ENCODE assay signal across 1 cellular context in the genomic region with DNA sequence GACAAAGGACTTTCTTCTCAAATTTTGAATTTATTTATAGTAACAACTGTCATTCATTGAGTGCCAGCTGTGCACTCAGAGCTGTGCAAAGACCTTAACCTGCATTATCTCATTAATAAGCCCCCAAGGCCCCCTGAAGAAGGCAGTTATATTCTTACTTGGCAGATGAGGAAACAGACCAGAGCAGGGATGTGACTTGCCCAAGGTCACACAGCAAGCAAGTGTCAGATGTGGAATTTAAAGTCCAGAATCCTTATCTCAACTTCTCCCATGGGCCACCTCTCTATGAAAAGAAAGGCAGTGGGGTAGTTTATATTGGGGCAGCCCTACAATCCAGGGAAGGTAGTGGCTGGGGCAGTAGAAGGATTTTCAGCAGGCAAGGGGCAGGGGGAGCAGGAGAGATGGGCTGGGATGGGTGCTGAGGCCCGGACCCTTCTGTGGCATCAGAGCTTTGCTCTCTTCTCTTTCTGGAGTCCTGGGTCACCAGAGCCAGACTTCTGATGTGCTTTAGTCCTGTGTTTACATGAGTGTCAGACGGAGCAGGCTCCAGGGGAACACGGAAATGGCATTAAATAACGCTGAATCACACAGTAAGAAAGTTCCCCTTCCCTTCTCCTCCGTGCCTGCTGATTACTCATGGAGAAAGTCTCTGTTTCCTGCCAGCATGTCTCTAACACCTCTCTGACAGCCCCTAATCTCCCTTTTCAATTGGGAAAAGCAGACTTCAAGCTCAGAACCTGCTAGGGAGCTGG.
TF ChIP-seq lines count a peak whose summit lies in the region.

No MANE protein-coding gene starts in this region.

TF ChIP-seq in K562, 482 proteins besides CTCF, POLR2A, EP300 and RAD21 (continued from another document):
- TF ChIP-seq, protein P1, sequence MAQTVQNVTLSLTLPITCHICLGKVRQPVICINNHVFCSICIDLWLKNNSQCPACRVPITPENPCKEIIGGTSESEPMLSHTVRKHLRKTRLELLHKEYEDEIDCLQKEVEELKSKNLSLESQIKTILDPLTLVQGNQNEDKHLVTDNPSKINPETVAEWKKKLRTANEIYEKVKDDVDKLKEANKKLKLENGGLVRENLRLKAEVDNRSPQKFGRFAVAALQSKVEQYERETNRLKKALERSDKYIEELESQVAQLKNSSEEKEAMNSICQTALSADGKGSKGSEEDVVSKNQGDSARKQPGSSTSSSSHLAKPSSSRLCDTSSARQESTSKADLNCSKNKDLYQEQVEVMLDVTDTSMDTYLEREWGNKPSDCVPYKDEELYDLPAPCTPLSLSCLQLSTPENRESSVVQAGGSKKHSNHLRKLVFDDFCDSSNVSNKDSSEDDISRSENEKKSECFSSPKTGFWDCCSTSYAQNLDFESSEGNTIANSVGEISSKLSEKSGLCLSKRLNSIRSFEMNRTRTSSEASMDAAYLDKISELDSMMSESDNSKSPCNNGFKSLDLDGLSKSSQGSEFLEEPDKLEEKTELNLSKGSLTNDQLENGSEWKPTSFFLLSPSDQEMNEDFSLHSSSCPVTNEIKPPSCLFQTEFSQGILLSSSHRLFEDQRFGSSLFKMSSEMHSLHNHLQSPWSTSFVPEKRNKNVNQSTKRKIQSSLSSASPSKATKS (CRISPR knock-in tag; IDR thresholded peaks at IDR 0.05), result no peak
- TF ChIP-seq ZNF41 (CRISPR knock-in tag; conservative IDR thresholded peaks at IDR 0.05), result no peak
- TF ChIP-seq PHB2 (IDR thresholded peaks at IDR 0.05; ENCODE audit: low read depth), result no peak
- TF ChIP-seq, protein P2, sequence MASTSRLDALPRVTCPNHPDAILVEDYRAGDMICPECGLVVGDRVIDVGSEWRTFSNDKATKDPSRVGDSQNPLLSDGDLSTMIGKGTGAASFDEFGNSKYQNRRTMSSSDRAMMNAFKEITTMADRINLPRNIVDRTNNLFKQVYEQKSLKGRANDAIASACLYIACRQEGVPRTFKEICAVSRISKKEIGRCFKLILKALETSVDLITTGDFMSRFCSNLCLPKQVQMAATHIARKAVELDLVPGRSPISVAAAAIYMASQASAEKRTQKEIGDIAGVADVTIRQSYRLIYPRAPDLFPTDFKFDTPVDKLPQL (IDR thresholded peaks at IDR 0.05; ENCODE audit: extremely low read depth, insufficient read length), result no peak
- TF ChIP-seq ESRRA (IDR thresholded peaks at IDR 0.05; ENCODE audit: borderline replicate concordance, low read depth), result no peak
- peak; percentile 73 for TF ChIP-seq MEIS2 (IDR thresholded peaks at IDR 0.05; ENCODE audit: partially characterized antibody)
- no peak for TF ChIP-seq SPI1 (IDR thresholded peaks at IDR 0.05; ENCODE audit: borderline replicate concordance, low read depth, low read length)
- no peak for TF ChIP-seq ZNF224 (CRISPR knock-in tag; IDR thresholded peaks at IDR 0.05)
- no peak for TF ChIP-seq JUND (IDR thresholded peaks at IDR 0.05; ENCODE audit: borderline replicate concordance, low read depth, low read length)
- no peak for TF ChIP-seq JUND (tag; IDR thresholded peaks at IDR 0.05; ENCODE audit: borderline replicate concordance, low read depth, low read length)
- no peak for TF ChIP-seq CBX1 (IDR thresholded peaks at IDR 0.05; ENCODE audit: low read depth)
- TF ChIP-seq, protein P3, sequence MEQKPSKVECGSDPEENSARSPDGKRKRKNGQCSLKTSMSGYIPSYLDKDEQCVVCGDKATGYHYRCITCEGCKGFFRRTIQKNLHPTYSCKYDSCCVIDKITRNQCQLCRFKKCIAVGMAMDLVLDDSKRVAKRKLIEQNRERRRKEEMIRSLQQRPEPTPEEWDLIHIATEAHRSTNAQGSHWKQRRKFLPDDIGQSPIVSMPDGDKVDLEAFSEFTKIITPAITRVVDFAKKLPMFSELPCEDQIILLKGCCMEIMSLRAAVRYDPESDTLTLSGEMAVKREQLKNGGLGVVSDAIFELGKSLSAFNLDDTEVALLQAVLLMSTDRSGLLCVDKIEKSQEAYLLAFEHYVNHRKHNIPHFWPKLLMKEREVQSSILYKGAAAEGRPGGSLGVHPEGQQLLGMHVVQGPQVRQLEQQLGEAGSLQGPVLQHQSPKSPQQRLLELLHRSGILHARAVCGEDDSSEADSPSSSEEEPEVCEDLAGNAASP (IDR thresholded peaks at IDR 0.05), result no peak
- TF ChIP-seq ZFPM2 (CRISPR knock-in tag; IDR thresholded peaks at IDR 0.05), result no peak
- TF ChIP-seq NFIX (CRISPR knock-in tag; IDR thresholded peaks at IDR 0.05; ENCODE audit: low read depth), result no peak
- TF ChIP-seq, protein P4, sequence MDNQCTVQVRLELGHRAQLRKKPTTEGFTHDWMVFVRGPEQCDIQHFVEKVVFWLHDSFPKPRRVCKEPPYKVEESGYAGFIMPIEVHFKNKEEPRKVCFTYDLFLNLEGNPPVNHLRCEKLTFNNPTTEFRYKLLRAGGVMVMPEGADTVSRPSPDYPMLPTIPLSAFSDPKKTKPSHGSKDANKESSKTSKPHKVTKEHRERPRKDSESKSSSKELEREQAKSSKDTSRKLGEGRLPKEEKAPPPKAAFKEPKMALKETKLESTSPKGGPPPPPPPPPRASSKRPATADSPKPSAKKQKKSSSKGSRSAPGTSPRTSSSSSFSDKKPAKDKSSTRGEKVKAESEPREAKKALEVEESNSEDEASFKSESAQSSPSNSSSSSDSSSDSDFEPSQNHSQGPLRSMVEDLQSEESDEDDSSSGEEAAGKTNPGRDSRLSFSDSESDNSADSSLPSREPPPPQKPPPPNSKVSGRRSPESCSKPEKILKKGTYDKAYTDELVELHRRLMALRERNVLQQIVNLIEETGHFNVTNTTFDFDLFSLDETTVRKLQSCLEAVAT (IDR thresholded peaks at IDR 0.05), result no peak
- TF ChIP-seq, protein P5, sequence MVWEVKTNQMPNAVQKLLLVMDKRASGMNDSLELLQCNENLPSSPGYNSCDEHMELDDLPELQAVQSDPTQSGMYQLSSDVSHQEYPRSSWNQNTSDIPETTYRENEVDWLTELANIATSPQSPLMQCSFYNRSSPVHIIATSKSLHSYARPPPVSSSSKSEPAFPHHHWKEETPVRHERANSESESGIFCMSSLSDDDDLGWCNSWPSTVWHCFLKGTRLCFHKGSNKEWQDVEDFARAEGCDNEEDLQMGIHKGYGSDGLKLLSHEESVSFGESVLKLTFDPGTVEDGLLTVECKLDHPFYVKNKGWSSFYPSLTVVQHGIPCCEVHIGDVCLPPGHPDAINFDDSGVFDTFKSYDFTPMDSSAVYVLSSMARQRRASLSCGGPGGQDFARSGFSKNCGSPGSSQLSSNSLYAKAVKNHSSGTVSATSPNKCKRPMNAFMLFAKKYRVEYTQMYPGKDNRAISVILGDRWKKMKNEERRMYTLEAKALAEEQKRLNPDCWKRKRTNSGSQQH (CRISPR knock-in tag; IDR thresholded peaks at IDR 0.05), result no peak
- TF ChIP-seq ZZZ3 (IDR thresholded peaks at IDR 0.05), result no peak
- 0 out of 2 replicates have a peak, but pooled peaks have one; percentile 17 for TF ChIP-seq ZNF316 (IDR thresholded peaks at IDR 0.05)
- TF ChIP-seq, protein P6, sequence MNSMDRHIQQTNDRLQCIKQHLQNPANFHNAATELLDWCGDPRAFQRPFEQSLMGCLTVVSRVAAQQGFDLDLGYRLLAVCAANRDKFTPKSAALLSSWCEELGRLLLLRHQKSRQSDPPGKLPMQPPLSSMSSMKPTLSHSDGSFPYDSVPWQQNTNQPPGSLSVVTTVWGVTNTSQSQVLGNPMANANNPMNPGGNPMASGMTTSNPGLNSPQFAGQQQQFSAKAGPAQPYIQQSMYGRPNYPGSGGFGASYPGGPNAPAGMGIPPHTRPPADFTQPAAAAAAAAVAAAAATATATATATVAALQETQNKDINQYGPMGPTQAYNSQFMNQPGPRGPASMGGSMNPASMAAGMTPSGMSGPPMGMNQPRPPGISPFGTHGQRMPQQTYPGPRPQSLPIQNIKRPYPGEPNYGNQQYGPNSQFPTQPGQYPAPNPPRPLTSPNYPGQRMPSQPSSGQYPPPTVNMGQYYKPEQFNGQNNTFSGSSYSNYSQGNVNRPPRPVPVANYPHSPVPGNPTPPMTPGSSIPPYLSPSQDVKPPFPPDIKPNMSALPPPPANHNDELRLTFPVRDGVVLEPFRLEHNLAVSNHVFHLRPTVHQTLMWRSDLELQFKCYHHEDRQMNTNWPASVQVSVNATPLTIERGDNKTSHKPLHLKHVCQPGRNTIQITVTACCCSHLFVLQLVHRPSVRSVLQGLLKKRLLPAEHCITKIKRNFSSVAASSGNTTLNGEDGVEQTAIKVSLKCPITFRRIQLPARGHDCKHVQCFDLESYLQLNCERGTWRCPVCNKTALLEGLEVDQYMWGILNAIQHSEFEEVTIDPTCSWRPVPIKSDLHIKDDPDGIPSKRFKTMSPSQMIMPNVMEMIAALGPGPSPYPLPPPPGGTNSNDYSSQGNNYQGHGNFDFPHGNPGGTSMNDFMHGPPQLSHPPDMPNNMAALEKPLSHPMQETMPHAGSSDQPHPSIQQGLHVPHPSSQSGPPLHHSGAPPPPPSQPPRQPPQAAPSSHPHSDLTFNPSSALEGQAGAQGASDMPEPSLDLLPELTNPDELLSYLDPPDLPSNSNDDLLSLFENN (IDR thresholded peaks at IDR 0.05; ENCODE audit: low read depth in 2 of 2, low read length in 2 of 2), result no peak
- TF ChIP-seq, protein P7, sequence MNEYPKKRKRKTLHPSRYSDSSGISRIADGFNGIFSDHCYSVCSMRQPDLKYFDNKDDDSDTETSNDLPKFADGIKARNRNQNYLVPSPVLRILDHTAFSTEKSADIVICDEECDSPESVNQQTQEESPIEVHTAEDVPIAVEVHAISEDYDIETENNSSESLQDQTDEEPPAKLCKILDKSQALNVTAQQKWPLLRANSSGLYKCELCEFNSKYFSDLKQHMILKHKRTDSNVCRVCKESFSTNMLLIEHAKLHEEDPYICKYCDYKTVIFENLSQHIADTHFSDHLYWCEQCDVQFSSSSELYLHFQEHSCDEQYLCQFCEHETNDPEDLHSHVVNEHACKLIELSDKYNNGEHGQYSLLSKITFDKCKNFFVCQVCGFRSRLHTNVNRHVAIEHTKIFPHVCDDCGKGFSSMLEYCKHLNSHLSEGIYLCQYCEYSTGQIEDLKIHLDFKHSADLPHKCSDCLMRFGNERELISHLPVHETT (CRISPR knock-in tag; conservative IDR thresholded peaks at IDR 0.05 in 1 of 2, IDR thresholded peaks at IDR 0.05 in 1 of 2), result no peak
- no peak for TF ChIP-seq ZNF668 (CRISPR knock-in tag; IDR thresholded peaks at IDR 0.05)
- no peak for TF ChIP-seq HCFC1 (IDR thresholded peaks at IDR 0.05; ENCODE audit: low read depth, low read length)
- TF ChIP-seq ZNF217 (CRISPR knock-in tag; IDR thresholded peaks at IDR 0.05), result no peak
- TF ChIP-seq ARID2 (IDR thresholded peaks at IDR 0.05), result no peak
- TF ChIP-seq, protein P8, sequence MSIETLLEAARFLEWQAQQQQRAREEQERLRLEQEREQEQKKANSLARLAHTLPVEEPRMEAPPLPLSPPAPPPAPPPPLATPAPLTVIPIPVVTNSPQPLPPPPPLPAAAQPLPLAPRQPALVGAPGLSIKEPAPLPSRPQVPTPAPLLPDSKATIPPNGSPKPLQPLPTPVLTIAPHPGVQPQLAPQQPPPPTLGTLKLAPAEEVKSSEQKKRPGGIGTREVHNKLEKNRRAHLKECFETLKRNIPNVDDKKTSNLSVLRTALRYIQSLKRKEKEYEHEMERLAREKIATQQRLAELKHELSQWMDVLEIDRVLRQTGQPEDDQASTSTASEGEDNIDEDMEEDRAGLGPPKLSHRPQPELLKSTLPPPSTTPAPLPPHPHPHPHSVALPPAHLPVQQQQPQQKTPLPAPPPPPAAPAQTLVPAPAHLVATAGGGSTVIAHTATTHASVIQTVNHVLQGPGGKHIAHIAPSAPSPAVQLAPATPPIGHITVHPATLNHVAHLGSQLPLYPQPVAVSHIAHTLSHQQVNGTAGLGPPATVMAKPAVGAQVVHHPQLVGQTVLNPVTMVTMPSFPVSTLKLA (conservative IDR thresholded peaks at IDR 0.05), result no peak
- TF ChIP-seq ZNF436 (CRISPR knock-in tag; IDR thresholded peaks at IDR 0.05), result no peak
- TF ChIP-seq SMAD4 (CRISPR knock-in tag; conservative IDR thresholded peaks at IDR 0.05), result no peak
- no peak for TF ChIP-seq CCNT2 (IDR thresholded peaks at IDR 0.05; ENCODE audit: borderline replicate concordance, extremely low read depth, insufficient read length, low read depth, low read length)
- peak in 1 of 2 experiments; percentile 45; a peak in 1 of 4 replicates for TF ChIP-seq KDM1A (IDR thresholded peaks at IDR 0.05)
- no peak for TF ChIP-seq ZNF507 (tag; conservative IDR thresholded peaks at IDR 0.05)
